14 cellular contexts compared by ENCODE assay signal in the genomic region with DNA sequence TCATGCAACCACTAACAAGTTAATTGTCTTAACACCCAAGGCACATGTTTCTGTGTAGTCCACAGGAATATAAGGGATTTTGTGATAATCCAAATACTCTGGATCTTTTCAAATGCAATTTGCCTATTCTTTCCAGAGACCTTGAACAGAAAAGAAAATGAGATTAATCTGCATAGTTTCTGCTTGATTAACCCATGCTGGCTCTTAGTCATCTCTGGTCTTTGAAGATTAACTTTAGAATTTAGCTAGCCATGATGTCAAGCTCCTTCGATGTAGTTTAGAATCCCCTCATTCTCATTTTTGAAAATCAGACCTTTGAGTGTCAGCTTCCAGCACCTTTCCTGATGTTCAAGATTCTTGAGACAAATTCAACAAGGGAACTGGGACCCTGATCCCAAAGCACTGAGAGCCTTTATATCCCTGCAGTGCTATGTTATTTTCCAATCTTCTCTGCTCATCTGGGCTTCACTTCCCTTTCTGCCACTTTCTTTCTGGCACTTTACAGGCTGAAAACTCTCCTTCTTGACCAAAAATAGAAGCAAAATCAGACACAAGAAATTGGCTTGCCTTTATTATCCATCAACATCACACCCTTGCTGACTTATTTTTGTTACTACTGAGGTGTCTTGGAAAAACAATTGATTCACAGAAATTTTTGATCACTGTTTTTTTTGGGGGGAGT.
A peak's percentile ranks its signal among the peaks of the same experiment; 100 is the strongest.
DNase-seq lines count a peak whose midpoint lies in the region; ATAC-seq lines count a peak whose summit lies in the region.
"Had no signal": no experiment of that assay in that cellular context is flagged by ENCODE, and none has a peak within 500 bp of the region (broad histone marks: within the 10 kb centered on the region; RNA-seq: fewer than 3 reads in every experiment).

No MANE protein-coding gene starts in this region.

- DNase-seq in iris pigment epithelial cell (ENCODE audit: low read depth) (peak; percentile 47), Ammon's horn (ENCODE audit: low spot score) (no peak), activated gamma-delta T cell treated with Interleukin-2 at 50 U/mL for 16 hours (no peak)
- DNase-seq in effector memory CD8-positive, alpha-beta T cell: no peak
- no peak for DNase-seq in stimulated activated CD4-positive, alpha-beta T cell treated with anti-CD3 and anti-CD28 coated beads, Interleukin-2, amount 100 ng/mL, for 48 hours
- DNase-seq: activated CD4-positive, alpha-beta T cell treated with anti-CD3 and anti-CD28 coated beads, Interleukin-2, amount 50 U/mL, for 1 hour; DND-41; T-cell had no signal

- no peak overlapping the region for H3K27ac Mint-ChIP-seq in effector memory CD8-positive, alpha-beta T cell
- H3K27ac Mint-ChIP-seq: natural killer cell treated with Interleukin-12 subunit alpha and Interleukin-12 subunit beta and Interleukin-15 and Interleukin-18, amount 100 ng/mL, for 72 hours; T-cell had no signal

- no peaks in the 10 kb centered on the region for H3K9me3 Mint-ChIP-seq in effector memory CD8-positive, alpha-beta T cell
- H3K9me3 Mint-ChIP-seq: central memory CD8-positive, alpha-beta T cell; natural killer cell treated with Interleukin-12 subunit alpha and Interleukin-12 subunit beta and Interleukin-15 and Interleukin-18, amount 100 ng/mL, for 72 hours; T-cell had no signal

- peaks cover 0 to 3% of the 10 kb centered on the region in 2 donors for H3K4me1 Mint-ChIP-seq in effector memory CD8-positive, alpha-beta T cell (ENCODE audit: low read depth in 2 of 2)
- H3K4me1 Mint-ChIP-seq: central memory CD8-positive, alpha-beta T cell had no signal

- ATAC-seq in GM18502 (IDR thresholded peaks at IDR 0.05; ENCODE audit: poor library complexity, unreplicated experiment) (peak; percentile 56), GM21529 (IDR thresholded peaks at IDR 0.05; ENCODE audit: unreplicated experiment) (peak; percentile 64), HG03432 (IDR thresholded peaks at IDR 0.05; ENCODE audit: unreplicated experiment) (peak; percentile 87)
- ATAC-seq in effector memory CD8-positive, alpha-beta T cell (replicated peaks): no peak
- ATAC-seq: left lobe of liver; natural killer cell treated with Interleukin-12 subunit alpha and Interleukin-12 subunit beta and Interleukin-15 and Interleukin-18, amount 100 ng/mL, for 72 hours; T-cell had no signal

- peaks cover 3% of the 10 kb centered on the region for H3K36me3 Mint-ChIP-seq in effector memory CD8-positive, alpha-beta T cell (ENCODE audit: insufficient read depth)
- H3K36me3 Mint-ChIP-seq: natural killer cell treated with Interleukin-12 subunit alpha and Interleukin-12 subunit beta and Interleukin-15 and Interleukin-18, amount 100 ng/mL, for 72 hours; T-cell had no signal

- H3K27me3 Mint-ChIP-seq in effector memory CD8-positive, alpha-beta T cell: peaks cover 25% of the 10 kb centered on the region in 2 donors

- H3K4me3 Mint-ChIP-seq in effector memory CD8-positive, alpha-beta T cell: no peak overlapping the region
- H3K4me3 Mint-ChIP-seq: central memory CD8-positive, alpha-beta T cell; natural killer cell treated with Interleukin-12 subunit alpha and Interleukin-12 subunit beta and Interleukin-15 and Interleukin-18, amount 100 ng/mL, for 72 hours; T-cell had no signal
